Comparison of ENCODE assay signal across 1 cellular context in the genomic region with DNA sequence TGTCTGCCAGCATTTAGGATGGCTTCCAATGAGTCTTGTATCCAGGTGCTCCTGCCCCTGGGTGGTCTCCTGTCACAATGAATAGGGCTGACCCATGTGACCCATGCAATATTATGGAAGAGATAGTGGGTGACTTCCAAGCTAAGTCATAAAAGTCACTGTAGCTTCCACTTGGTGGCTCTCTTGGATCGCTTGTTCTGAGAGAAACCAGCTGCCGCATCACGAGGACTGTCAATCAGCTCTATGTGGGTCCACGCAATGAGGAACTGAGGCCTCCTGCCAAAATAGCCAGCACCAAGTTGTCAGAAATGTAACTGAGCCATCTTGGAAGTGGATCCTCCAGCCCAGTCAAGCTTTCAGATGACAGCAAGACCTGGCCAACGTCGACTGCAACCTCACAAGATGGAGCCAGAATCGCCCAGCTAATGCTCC.
TF ChIP-seq lines count a peak whose summit lies in the region.

No MANE protein-coding gene starts in this region.

TF ChIP-seq in HepG2, 621 proteins besides CTCF, POLR2A, EP300 and RAD21 (continued from another document and continues in another):
- no peak for TF ChIP-seq ZBTB43 (CRISPR knock-in tag; conservative IDR thresholded peaks at IDR 0.05)
- no peak for TF ChIP-seq POLR2AphosphoS2 (IDR thresholded peaks at IDR 0.05; ENCODE audit: low read depth, low read length)
- TF ChIP-seq ETV5 (CRISPR knock-in tag; IDR thresholded peaks at IDR 0.05; ENCODE audit: borderline replicate concordance): no peak; the same call in 1 of the 2 replicates
- TF ChIP-seq MEIS2 (CRISPR knock-in tag; IDR thresholded peaks at IDR 0.05): peak; percentile 98
- peak; percentile 79 for TF ChIP-seq ZNF124 (CRISPR knock-in tag; IDR thresholded peaks at IDR 0.05)
- TF ChIP-seq ATF7-NPFF (CRISPR knock-in tag; IDR thresholded peaks at IDR 0.05; ENCODE audit: low read depth): 0 out of 2 replicates have a peak, but pooled peaks have one; percentile 33
- TF ChIP-seq NFKBIZ (CRISPR knock-in tag; IDR thresholded peaks at IDR 0.05): 0 out of 2 replicates have a peak, but pooled peaks have one; percentile 53
- TF ChIP-seq, protein P1, sequence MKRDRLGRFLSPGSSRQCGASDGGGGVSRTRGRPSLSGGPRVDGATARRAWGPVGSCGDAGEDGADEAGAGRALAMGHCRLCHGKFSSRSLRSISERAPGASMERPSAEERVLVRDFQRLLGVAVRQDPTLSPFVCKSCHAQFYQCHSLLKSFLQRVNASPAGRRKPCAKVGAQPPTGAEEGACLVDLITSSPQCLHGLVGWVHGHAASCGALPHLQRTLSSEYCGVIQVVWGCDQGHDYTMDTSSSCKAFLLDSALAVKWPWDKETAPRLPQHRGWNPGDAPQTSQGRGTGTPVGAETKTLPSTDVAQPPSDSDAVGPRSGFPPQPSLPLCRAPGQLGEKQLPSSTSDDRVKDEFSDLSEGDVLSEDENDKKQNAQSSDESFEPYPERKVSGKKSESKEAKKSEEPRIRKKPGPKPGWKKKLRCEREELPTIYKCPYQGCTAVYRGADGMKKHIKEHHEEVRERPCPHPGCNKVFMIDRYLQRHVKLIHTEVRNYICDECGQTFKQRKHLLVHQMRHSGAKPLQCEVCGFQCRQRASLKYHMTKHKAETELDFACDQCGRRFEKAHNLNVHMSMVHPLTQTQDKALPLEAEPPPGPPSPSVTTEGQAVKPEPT (CRISPR knock-in tag; IDR thresholded peaks at IDR 0.05; ENCODE audit: low read depth): no peak
- 0 out of 2 replicates have a peak, but pooled peaks have one; percentile 59 for TF ChIP-seq ARNT2 (CRISPR knock-in tag; IDR thresholded peaks at IDR 0.05; ENCODE audit: low read depth)
- TF ChIP-seq, protein P2, sequence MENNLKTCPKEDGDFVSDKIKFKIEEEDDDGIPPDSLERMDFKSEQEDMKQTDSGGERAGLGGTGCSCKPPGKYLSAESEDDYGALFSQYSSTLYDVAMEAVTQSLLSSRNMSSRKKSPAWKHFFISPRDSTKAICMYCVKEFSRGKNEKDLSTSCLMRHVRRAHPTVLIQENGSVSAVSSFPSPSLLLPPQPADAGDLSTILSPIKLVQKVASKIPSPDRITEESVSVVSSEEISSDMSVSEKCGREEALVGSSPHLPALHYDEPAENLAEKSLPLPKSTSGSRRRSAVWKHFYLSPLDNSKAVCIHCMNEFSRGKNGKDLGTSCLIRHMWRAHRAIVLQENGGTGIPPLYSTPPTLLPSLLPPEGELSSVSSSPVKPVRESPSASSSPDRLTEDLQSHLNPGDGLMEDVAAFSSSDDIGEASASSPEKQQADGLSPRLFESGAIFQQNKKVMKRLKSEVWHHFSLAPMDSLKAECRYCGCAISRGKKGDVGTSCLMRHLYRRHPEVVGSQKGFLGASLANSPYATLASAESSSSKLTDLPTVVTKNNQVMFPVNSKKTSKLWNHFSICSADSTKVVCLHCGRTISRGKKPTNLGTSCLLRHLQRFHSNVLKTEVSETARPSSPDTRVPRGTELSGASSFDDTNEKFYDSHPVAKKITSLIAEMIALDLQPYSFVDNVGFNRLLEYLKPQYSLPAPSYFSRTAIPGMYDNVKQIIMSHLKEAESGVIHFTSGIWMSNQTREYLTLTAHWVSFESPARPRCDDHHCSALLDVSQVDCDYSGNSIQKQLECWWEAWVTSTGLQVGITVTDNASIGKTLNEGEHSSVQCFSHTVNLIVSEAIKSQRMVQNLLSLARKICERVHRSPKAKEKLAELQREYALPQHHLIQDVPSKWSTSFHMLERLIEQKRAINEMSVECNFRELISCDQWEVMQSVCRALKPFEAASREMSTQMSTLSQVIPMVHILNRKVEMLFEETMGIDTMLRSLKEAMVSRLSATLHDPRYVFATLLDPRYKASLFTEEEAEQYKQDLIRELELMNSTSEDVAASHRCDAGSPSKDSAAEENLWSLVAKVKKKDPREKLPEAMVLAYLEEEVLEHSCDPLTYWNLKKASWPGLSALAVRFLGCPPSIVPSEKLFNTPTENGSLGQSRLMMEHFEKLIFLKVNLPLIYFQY (CRISPR knock-in tag; IDR thresholded peaks at IDR 0.05; ENCODE audit: borderline replicate concordance): peak; percentile 85
- no peak for TF ChIP-seq PTBP1 (IDR thresholded peaks at IDR 0.05; ENCODE audit: low read depth, low read length, poor library complexity, severe bottlenecking)
- 0 out of 2 replicates have a peak, but pooled peaks have one; percentile 64 for TF ChIP-seq ZNF766 (CRISPR knock-in tag; IDR thresholded peaks at IDR 0.05; ENCODE audit: borderline replicate concordance)
- TF ChIP-seq, protein P3, sequence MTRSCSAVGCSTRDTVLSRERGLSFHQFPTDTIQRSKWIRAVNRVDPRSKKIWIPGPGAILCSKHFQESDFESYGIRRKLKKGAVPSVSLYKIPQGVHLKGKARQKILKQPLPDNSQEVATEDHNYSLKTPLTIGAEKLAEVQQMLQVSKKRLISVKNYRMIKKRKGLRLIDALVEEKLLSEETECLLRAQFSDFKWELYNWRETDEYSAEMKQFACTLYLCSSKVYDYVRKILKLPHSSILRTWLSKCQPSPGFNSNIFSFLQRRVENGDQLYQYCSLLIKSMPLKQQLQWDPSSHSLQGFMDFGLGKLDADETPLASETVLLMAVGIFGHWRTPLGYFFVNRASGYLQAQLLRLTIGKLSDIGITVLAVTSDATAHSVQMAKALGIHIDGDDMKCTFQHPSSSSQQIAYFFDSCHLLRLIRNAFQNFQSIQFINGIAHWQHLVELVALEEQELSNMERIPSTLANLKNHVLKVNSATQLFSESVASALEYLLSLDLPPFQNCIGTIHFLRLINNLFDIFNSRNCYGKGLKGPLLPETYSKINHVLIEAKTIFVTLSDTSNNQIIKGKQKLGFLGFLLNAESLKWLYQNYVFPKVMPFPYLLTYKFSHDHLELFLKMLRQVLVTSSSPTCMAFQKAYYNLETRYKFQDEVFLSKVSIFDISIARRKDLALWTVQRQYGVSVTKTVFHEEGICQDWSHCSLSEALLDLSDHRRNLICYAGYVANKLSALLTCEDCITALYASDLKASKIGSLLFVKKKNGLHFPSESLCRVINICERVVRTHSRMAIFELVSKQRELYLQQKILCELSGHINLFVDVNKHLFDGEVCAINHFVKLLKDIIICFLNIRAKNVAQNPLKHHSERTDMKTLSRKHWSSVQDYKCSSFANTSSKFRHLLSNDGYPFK (CRISPR knock-in tag; IDR thresholded peaks at IDR 0.05; ENCODE audit: borderline replicate concordance): no peak
- TF ChIP-seq ZNF446 (CRISPR knock-in tag; IDR thresholded peaks at IDR 0.05): no peak
- TF ChIP-seq, protein P4, sequence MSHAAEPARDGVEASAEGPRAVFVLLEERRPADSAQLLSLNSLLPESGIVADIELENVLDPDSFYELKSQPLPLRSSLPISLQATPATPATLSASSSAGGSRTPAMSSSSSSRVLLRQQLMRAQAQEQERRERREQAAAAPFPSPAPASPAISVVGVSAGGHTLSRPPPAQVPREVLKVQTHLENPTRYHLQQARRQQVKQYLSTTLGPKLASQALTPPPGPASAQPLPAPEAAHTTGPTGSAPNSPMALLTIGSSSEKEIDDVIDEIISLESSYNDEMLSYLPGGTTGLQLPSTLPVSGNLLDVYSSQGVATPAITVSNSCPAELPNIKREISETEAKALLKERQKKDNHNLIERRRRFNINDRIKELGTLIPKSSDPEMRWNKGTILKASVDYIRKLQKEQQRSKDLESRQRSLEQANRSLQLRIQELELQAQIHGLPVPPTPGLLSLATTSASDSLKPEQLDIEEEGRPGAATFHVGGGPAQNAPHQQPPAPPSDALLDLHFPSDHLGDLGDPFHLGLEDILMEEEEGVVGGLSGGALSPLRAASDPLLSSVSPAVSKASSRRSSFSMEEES (CRISPR knock-in tag; IDR thresholded peaks at IDR 0.05): peak; percentile 97
- TF ChIP-seq, protein P5, sequence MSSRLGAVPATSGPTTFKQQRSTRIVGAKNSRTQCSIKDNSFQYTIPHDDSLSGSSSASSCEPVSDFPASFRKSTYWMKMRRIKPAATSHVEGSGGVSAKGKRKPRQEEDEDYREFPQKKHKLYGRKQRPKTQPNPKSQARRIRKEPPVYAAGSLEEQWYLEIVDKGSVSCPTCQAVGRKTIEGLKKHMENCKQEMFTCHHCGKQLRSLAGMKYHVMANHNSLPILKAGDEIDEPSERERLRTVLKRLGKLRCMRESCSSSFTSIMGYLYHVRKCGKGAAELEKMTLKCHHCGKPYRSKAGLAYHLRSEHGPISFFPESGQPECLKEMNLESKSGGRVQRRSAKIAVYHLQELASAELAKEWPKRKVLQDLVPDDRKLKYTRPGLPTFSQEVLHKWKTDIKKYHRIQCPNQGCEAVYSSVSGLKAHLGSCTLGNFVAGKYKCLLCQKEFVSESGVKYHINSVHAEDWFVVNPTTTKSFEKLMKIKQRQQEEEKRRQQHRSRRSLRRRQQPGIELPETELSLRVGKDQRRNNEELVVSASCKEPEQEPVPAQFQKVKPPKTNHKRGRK (CRISPR knock-in tag; IDR thresholded peaks at IDR 0.05): no peak
- TF ChIP-seq ZNF724P (CRISPR knock-in tag; IDR thresholded peaks at IDR 0.05; ENCODE audit: borderline replicate concordance): peak; percentile 50; the same call in 1 of the 2 replicates
- TF ChIP-seq ZSCAN20 (CRISPR knock-in tag; IDR thresholded peaks at IDR 0.05; ENCODE audit: borderline replicate concordance): no peak
- no peak for TF ChIP-seq ZNF615 (CRISPR knock-in tag; IDR thresholded peaks at IDR 0.05; ENCODE audit: borderline replicate concordance)
- 0 out of 2 replicates have a peak, but pooled peaks have one; percentile 13 for TF ChIP-seq HOMEZ (CRISPR knock-in tag; IDR thresholded peaks at IDR 0.05; ENCODE audit: low read depth)
- peak; percentile 83; the same call in 1 of the 2 replicates for TF ChIP-seq MIXL1 (CRISPR knock-in tag; IDR thresholded peaks at IDR 0.05)
- TF ChIP-seq NRL (CRISPR knock-in tag; IDR thresholded peaks at IDR 0.05; ENCODE audit: borderline replicate concordance): no peak
- TF ChIP-seq ZSCAN25 (CRISPR knock-in tag; IDR thresholded peaks at IDR 0.05): no peak
- TF ChIP-seq SP5 (CRISPR knock-in tag; IDR thresholded peaks at IDR 0.05; ENCODE audit: borderline replicate concordance, low read depth): peak; percentile 30; the same call in 1 of the 2 replicates
- 0 out of 2 replicates have a peak, but pooled peaks have one; percentile 18 for TF ChIP-seq ZSCAN21 (CRISPR knock-in tag; IDR thresholded peaks at IDR 0.05; ENCODE audit: borderline replicate concordance)
- TF ChIP-seq PRMT3 (CRISPR knock-in tag; IDR thresholded peaks at IDR 0.05; ENCODE audit: borderline replicate concordance, low read depth): no peak
- peak; percentile 56; the same call in 1 of the 2 replicates for TF ChIP-seq SNAPC2 (CRISPR knock-in tag; IDR thresholded peaks at IDR 0.05)
- TF ChIP-seq ZNF264 (CRISPR knock-in tag; IDR thresholded peaks at IDR 0.05): peak; percentile 76; the same call in 1 of the 2 replicates
- TF ChIP-seq ZMYM4 (CRISPR knock-in tag; IDR thresholded peaks at IDR 0.05): peak; percentile 18; the same call in 1 of the 2 replicates
- TF ChIP-seq TSC22D2 (CRISPR knock-in tag; IDR thresholded peaks at IDR 0.05; ENCODE audit: borderline replicate concordance): 0 out of 2 replicates have a peak, but pooled peaks have one; percentile 73
- TF ChIP-seq ELF3 (CRISPR knock-in tag; IDR thresholded peaks at IDR 0.05): peak; percentile 77
- no peak for TF ChIP-seq TCF7 (IDR thresholded peaks at IDR 0.05; ENCODE audit: low read depth)
- TF ChIP-seq ZNF598 (CRISPR knock-in tag; IDR thresholded peaks at IDR 0.05; ENCODE audit: borderline replicate concordance): no peak
- TF ChIP-seq BRD4 (CRISPR knock-in tag; IDR thresholded peaks at IDR 0.05): no peak
- 0 out of 2 replicates have a peak, but pooled peaks have one; percentile 8 for TF ChIP-seq ZNF737 (CRISPR knock-in tag; IDR thresholded peaks at IDR 0.05; ENCODE audit: borderline replicate concordance)
- no peak for TF ChIP-seq ATRX (CRISPR knock-in tag; IDR thresholded peaks at IDR 0.05; ENCODE audit: borderline replicate concordance)
- TF ChIP-seq MYNN (CRISPR knock-in tag; IDR thresholded peaks at IDR 0.05; ENCODE audit: low read depth): peak; percentile 54; the same call in 1 of the 2 replicates
- no peak for TF ChIP-seq MLXIP (CRISPR knock-in tag; IDR thresholded peaks at IDR 0.05; ENCODE audit: borderline replicate concordance)
- TF ChIP-seq ZNF792 (CRISPR knock-in tag; IDR thresholded peaks at IDR 0.05): peak; percentile 98
- TF ChIP-seq ZMYM3 (CRISPR knock-in tag; IDR thresholded peaks at IDR 0.05): no peak
- TF ChIP-seq ASH2L (IDR thresholded peaks at IDR 0.05; ENCODE audit: insufficient read length, low read depth, low read length): peak; percentile 48
- TF ChIP-seq RCOR2 (CRISPR knock-in tag; IDR thresholded peaks at IDR 0.05): peak; percentile 60; the same call in 1 of the 2 replicates
- 0 out of 2 replicates have a peak, but pooled peaks have one; percentile 48 for TF ChIP-seq ARNTL (CRISPR knock-in tag; IDR thresholded peaks at IDR 0.05)
